In genomic region chr14:103533999-103534575, GRCh38 we compare ENCODE assay signal across 26 cellular contexts. TPM values are rescaled to one million over a fixed set of nuclear protein-coding genes. Genes with fewer than 3 reads are reported as not detected.
DNase-seq lines count a peak whose midpoint lies in the region; ATAC-seq lines count a peak whose summit lies in the region.
"Had no signal": no experiment of that assay in that cellular context is flagged by ENCODE, and none has a peak within 500 bp of the region (broad histone marks: within the 10 kb centered on the region; RNA-seq: fewer than 3 reads in every experiment).

No MANE protein-coding gene starts in this region.

- H2BK5ac ChIP-seq in neuronal stem cell (ENCODE audit: low read length), result no peak overlapping the region

- no peak overlapping the region for H3K18ac ChIP-seq in neuronal stem cell (ENCODE audit: low read length)

- peaks cover 6 to 22% of the 10 kb centered on the region in 2 donors for H3K4me1 ChIP-seq in neuronal stem cell (ENCODE audit: control insufficient read depth in 2 of 2, insufficient read depth in 1 of 2, low read depth in 1 of 2, low read length in 2 of 2)

- H3K9ac ChIP-seq in neuronal stem cell (ENCODE audit: low read depth, low read length, poor library complexity), result no peak overlapping the region
- H3K9ac ChIP-seq: BLaER1 had no signal

- no peak overlapping the region for H2AFZ ChIP-seq in neuronal stem cell (ENCODE audit: low read length)

- H3K27me3 ChIP-seq in neuronal stem cell (ENCODE audit: control insufficient read depth in 3 of 3, insufficient read depth in 3 of 3, low read depth in 1 of 3, low read length in 3 of 3), result no peaks in the 10 kb centered on the region
- H3K27me3 ChIP-seq: adrenal gland, BLaER1, breast epithelium, Peyer's patch, right atrium auricular region, SJCRH30, upper lobe of left lung had no signal

- no peak overlapping the region for H3K4me2 ChIP-seq in neuronal stem cell (ENCODE audit: insufficient read depth, low read length, poor library complexity, severe bottlenecking)
- H3K4me2 ChIP-seq: BLaER1 had no signal

- H4K91ac ChIP-seq in neuronal stem cell (ENCODE audit: low read depth, low read length, poor library complexity), result no peak overlapping the region

- no peak overlapping the region for H3K23ac ChIP-seq in neuronal stem cell (ENCODE audit: low read depth, low read length, poor library complexity)

- H2BK120ac ChIP-seq in neuronal stem cell (ENCODE audit: low read depth, low read length), result no peak overlapping the region

- ATAC-seq in HG03108 (IDR thresholded peaks at IDR 0.05; ENCODE audit: unreplicated experiment), result no peak
- ATAC-seq in HG02623 (IDR thresholded peaks at IDR 0.05; ENCODE audit: unreplicated experiment), result no peak
- no peak for ATAC-seq in HG03342 (IDR thresholded peaks at IDR 0.05; ENCODE audit: unreplicated experiment)
- ATAC-seq: activated CD4-positive, alpha-beta T cell treated with anti-CD3 and anti-CD28 coated beads for 36 hours; activated T-cell treated with anti-CD3 and anti-CD28 coated beads, Interleukin-2, amount 50 U/mL, for 4 hours; stimulated activated naive CD8-positive, alpha-beta T cell treated with anti-CD3 and anti-CD28 coated beads, Interleukin-15, Interleukin-2, amounts not matched to agents 100 U/mL and 50 U/mL, for 24 hours had no signal

- H3K4me3 ChIP-seq in neuronal stem cell (ENCODE audit: low read length in 2 of 2), result no peak overlapping the region
- H3K4me3 ChIP-seq: adrenal gland, BLaER1, breast epithelium, lung, right atrium auricular region, SJCRH30, upper lobe of left lung had no signal

- WGBS in neuronal stem cell (ENCODE audit: extremely low coverage in 2 of 2, insufficient read length in 2 of 2, insufficient replicate concordance in 1 of 2), 2 donors, result no CpG with 5 or more reads among the region's 25 CpGs

- no peak overlapping the region for H3K4ac ChIP-seq in neuronal stem cell (ENCODE audit: low read length)

- peaks cover 14% of the 10 kb centered on the region for H3K79me1 ChIP-seq in neuronal stem cell (ENCODE audit: low read depth, low read length)

- peaks cover 4 to 23% of the 10 kb centered on the region in 2 donors for H3K36me3 ChIP-seq in neuronal stem cell (replicated peaks in 1 of 2; ENCODE audit: control insufficient read depth in 2 of 2, insufficient read depth in 2 of 2, low read length in 2 of 2)
- H3K36me3 ChIP-seq: adrenal gland, breast epithelium had no signal

- H2BK12ac ChIP-seq in neuronal stem cell (ENCODE audit: low read length), result no peak overlapping the region

- H2AK5ac ChIP-seq in neuronal stem cell (ENCODE audit: low read depth, low read length), result peak overlapping the region; percentile 56

- DNase-seq in NCI-H2227 (lab: John Stamatoyannopoulos, UW; ENCODE audit: unreplicated experiment), result peak; percentile 60
- DNase-seq in neuronal stem cell (ENCODE audit: low spot score), result no peak
- no peak for DNase-seq in activated CD4-positive, alpha-beta T cell treated with anti-CD3 and anti-CD28 coated beads for 1 hour
- DNase-seq: activated CD4-positive, alpha-beta T cell treated with anti-CD3 and anti-CD28 coated beads for 36 hours; activated naive CD4-positive, alpha-beta T cell treated with Interleukin-2 at 50 U/mL for 16 hours; activated T-cell treated with anti-CD3 and anti-CD28 coated beads, Interleukin-2, amount 50 U/mL, for 4 hours; adrenal gland; dermis blood vessel endothelial cell; DMS79; GOT3; NCI-H1694; NCI-H2171; NCI-H526 treated with DMSO at 0.1 percent for 48 hours; Peyer's patch; SJCRH30; stimulated activated naive CD8-positive, alpha-beta T cell treated with anti-CD3 and anti-CD28 coated beads, Interleukin-15, Interleukin-2, amounts not matched to agents 100 U/mL and 50 U/mL, for 24 hours had no signal

- peaks cover 0 to 3% of the 10 kb centered on the region in 2 donors for H3K9me3 ChIP-seq in neuronal stem cell (replicated peaks in 1 of 2; ENCODE audit: control insufficient read depth in 2 of 2, insufficient read depth in 1 of 2, low read depth in 1 of 2, low read length in 2 of 2)
- H3K9me3 ChIP-seq: adrenal gland, BLaER1, breast epithelium, Peyer's patch, right atrium auricular region, SJCRH30, upper lobe of left lung had no signal

- H3K27ac ChIP-seq in cingulate gyrus (ENCODE audit: low read depth, low read length), result peak overlapping the region; percentile 65
- H3K27ac ChIP-seq in neuronal stem cell (replicated peaks; ENCODE audit: low read length), result no peak overlapping the region
- peak overlapping the region; percentile 17 for H3K27ac ChIP-seq in temporal lobe (ENCODE audit: low read depth, low read length)
- H3K27ac ChIP-seq: BLaER1, breast epithelium, SJCRH30, upper lobe of left lung had no signal

- no peak overlapping the region for H2BK15ac ChIP-seq in neuronal stem cell (ENCODE audit: low read length)

- H3K14ac ChIP-seq in neuronal stem cell (ENCODE audit: low read length), result no peak overlapping the region

- no peak overlapping the region for H4K8ac ChIP-seq in neuronal stem cell (ENCODE audit: low read depth, low read length)

RNA-seq across cellular contexts. Expression of gene TRMT61A, which starts 5.1 kb away (rescaled TPM):
- polyA plus RNA-seq in neuronal stem cell (2013, experiment 1 of 2), result 2.1 TPM
- 2.2 TPM for polyA plus RNA-seq in neuronal stem cell (2013, experiment 2 of 2)
- total RNA-seq in temporal lobe, result 4.7 TPM

RNA-seq across cellular contexts. Expression of gene CKB, which starts 11.5 kb away (rescaled TPM):
- polyA plus RNA-seq in neuronal stem cell (2013, experiment 1 of 2), result 418 TPM
- 412 TPM for polyA plus RNA-seq in neuronal stem cell (2013, experiment 2 of 2)
- total RNA-seq in temporal lobe, result 249 TPM

RNA-seq across cellular contexts. Expression of gene BAG5, which starts 28.4 kb away (rescaled TPM):
- polyA plus RNA-seq in neuronal stem cell (2013, experiment 1 of 2), result 11.7 TPM
- 11.8 TPM for polyA plus RNA-seq in neuronal stem cell (2013, experiment 2 of 2)
- 32.2 TPM for total RNA-seq in temporal lobe

RNA-seq across cellular contexts. Expression of gene COA8, which starts 28.7 kb away (rescaled TPM):
- 45.8 TPM for polyA plus RNA-seq in neuronal stem cell (2013, experiment 1 of 2)
- polyA plus RNA-seq in neuronal stem cell (2013, experiment 2 of 2), result 47.5 TPM
- 26.8 TPM for total RNA-seq in temporal lobe
